In the genomic region with DNA sequence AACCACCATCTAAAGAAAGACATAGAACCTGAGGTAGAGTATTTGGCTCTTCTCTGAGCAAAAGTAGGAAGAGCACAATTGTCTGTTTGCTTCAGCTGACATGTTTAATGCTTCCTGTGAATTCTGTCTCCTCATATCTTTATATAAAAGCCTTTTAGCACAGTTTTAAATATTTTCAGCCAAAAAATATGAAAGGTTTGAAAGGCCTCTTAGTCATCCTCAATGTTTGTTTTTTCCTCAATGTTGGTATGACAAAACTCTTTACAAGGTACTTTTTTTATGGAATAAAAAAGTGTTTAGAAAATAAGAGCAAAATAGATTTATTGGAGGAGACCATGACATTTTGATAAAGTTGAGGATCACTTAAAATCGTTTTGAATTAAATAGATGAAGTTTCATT, we compare ENCODE assay signal across 23 cellular contexts.
A peak's percentile ranks its signal among the peaks of the same experiment; 100 is the strongest.
DNase-seq lines count a peak whose midpoint lies in the region; ATAC-seq and TF ChIP-seq lines count a peak whose summit lies in the region.
"Had no signal": no experiment of that assay in that cellular context is flagged by ENCODE, and none has a peak within 500 bp of the region (broad histone marks: within the 10 kb centered on the region; RNA-seq: fewer than 3 reads in every experiment).

No MANE protein-coding gene starts in this region.

- H3K4me1 Mint-ChIP-seq in T-helper 17 cell: no peaks in the 10 kb centered on the region
- H3K4me1 Mint-ChIP-seq: CD8-positive, alpha-beta memory T cell had no signal

- H3K27me3 Mint-ChIP-seq in T-helper 17 cell: no peaks in the 10 kb centered on the region
- H3K27me3 Mint-ChIP-seq: CD8-positive, alpha-beta memory T cell had no signal

- H3K27me3 ChIP-seq in SK-N-SH (ENCODE audit: insufficient read depth) (no peaks in the 10 kb centered on the region), PC-3 (ENCODE audit: low read length) (no peaks in the 10 kb centered on the region), skeletal muscle satellite cell (ENCODE audit: control insufficient read depth, insufficient read depth, low read length) (no peaks in the 10 kb centered on the region)
- H3K27me3 ChIP-seq: SJCRH30 had no signal

- DNase-seq in SK-N-SH: no peak
- DNase-seq in PC-3: peak; percentile 74
- DNase-seq in fibroblast of peridontal ligament (ENCODE audit: extremely low read depth): peak; percentile 39
- no peak for DNase-seq in ureter (ENCODE audit: low spot score)
- no peak for DNase-seq in effector CD4-positive, alpha-beta T cell
- DNase-seq in T-helper 17 cell: no peak
- DNase-seq: AML-193; Calu3; CD8-positive, alpha-beta memory T cell; DMS153; GDM1; NCI-H1092 treated with DMSO at 0.1 percent for 48 hours; NCI-H1436 treated with DMSO at 0.1 percent for 48 hours; NCI-H2029 treated with DMSO at 0.1 percent for 48 hours; NCI-H226; NCI-H524; NCI-H774; SJCRH30 had no signal

- H3K4me3 Mint-ChIP-seq in T-helper 17 cell: no peak overlapping the region
- H3K4me3 Mint-ChIP-seq: CD8-positive, alpha-beta memory T cell had no signal

- H3K9me2 ChIP-seq in SK-N-SH: no peaks in the 10 kb centered on the region
- H3K9me2 ChIP-seq in PC-3 (replicated peaks; ENCODE audit: low read length): no peaks in the 10 kb centered on the region

- no peak for TF ChIP-seq EP300 in SK-N-SH (IDR thresholded peaks at IDR 0.05; ENCODE audit: borderline replicate concordance in 1 of 2, low read depth in 1 of 2, low read length in 1 of 2)

- H3K4me3 ChIP-seq in SK-N-SH (ENCODE audit: low read depth in 2 of 2, low read length in 1 of 2) (no peak overlapping the region), PC-3 (ENCODE audit: low read length) (no peak overlapping the region), skeletal muscle satellite cell (ENCODE audit: low read length) (no peak overlapping the region)
- H3K4me3 ChIP-seq: K562, SJCRH30 had no signal

- H3K9me3 ChIP-seq in SK-N-SH (no peaks in the 10 kb centered on the region), PC-3 (ENCODE audit: low read length) (no peaks in the 10 kb centered on the region), skeletal muscle satellite cell (replicated peaks; ENCODE audit: low read length) (no peaks in the 10 kb centered on the region), T-helper 17 cell (ENCODE audit: control insufficient read depth, low read length, poor library complexity, severe bottlenecking) (peaks cover 4% of the 10 kb centered on the region)
- H3K9me3 ChIP-seq: SJCRH30 had no signal

- WGBS in SK-N-SH (ENCODE audit: low lambda C conversion rate): 7% methylated on average over 1 of the region's 1 CpG

- H3K27ac ChIP-seq in SK-N-SH (ENCODE audit: low read depth in 2 of 2, low read length in 1 of 2) (peak overlapping the region; percentile 34 to 77; a peak in 2 of 4 replicates), PC-3 (ENCODE audit: low read length) (peak overlapping the region; percentile 28; the same call in 1 of the 2 replicates)
- H3K27ac ChIP-seq: 22Rv1, C4-2B, SJCRH30 had no signal

- no peak for ATAC-seq in SK-N-SH treated with all-trans-retinoic acid at 6 μM for 48 hours
- peak; percentile 71 for ATAC-seq in PC-3
- ATAC-seq in T-helper 17 cell: no peak
- ATAC-seq: K562 had no signal

- H3F3A ChIP-seq in SK-N-SH (replicated peaks; ENCODE audit: insufficient read depth) (peaks cover 25% of the 10 kb centered on the region), PC-3 (ENCODE audit: low read length, unreplicated experiment) (peaks cover 5% of the 10 kb centered on the region)

- peaks cover 7 to 55% of the 10 kb centered on the region in 2 experiments for H3K36me3 ChIP-seq in SK-N-SH (replicated peaks in 1 of 2; ENCODE audit: control insufficient read depth in 1 of 2, insufficient read depth in 2 of 2, low read length in 1 of 2)
- no peaks in the 10 kb centered on the region for H3K36me3 ChIP-seq in PC-3 (ENCODE audit: low read depth, low read length)
- H3K36me3 ChIP-seq in skeletal muscle satellite cell (ENCODE audit: insufficient read depth, low read length): peaks cover 36% of the 10 kb centered on the region
- H3K36me3 ChIP-seq: SJCRH30 had no signal

- CTCF ChIA-PET in SK-N-SH (lab: Yijun Ruan, JAX): interaction anchor here (0.6 kb wide), 1 partner anchor 766 kb away, joined by 3 read pairs; no protein-coding TSS in a partner anchor
- CTCF ChIA-PET in PC-3 (lab: Charles Lee): no interaction called here

- no peaks in the 10 kb centered on the region for H3K36me3 Mint-ChIP-seq in T-helper 17 cell (ENCODE audit: low read depth)
- H3K36me3 Mint-ChIP-seq: CD8-positive, alpha-beta memory T cell had no signal

- H3K4me1 ChIP-seq in SK-N-SH (ENCODE audit: control insufficient read depth in 1 of 2, insufficient read depth in 2 of 2, low read depth in 1 of 2, low read length in 1 of 2) (peaks cover 5 to 23% of the 10 kb centered on the region in 2 experiments; a peak in 2 of 4 replicates), PC-3 (ENCODE audit: insufficient read depth, low read length) (peaks cover 40% of the 10 kb centered on the region), skeletal muscle satellite cell (ENCODE audit: control insufficient read depth, insufficient read depth, low read length) (peaks cover 75% of the 10 kb centered on the region)
- H3K4me1 ChIP-seq: SJCRH30 had no signal

- intact Hi-C loops in PC-3 (cut with micrococcal nuclease): no loop called here

- H3K27ac Mint-ChIP-seq in T-helper 17 cell: no peak overlapping the region
- H3K27ac Mint-ChIP-seq: CD8-positive, alpha-beta memory T cell had no signal

- no peak for TF ChIP-seq RAD21 in SK-N-SH (IDR thresholded peaks at IDR 0.05; ENCODE audit: low read length)

- H2AFZ ChIP-seq in SK-N-SH (ENCODE audit: low read depth): no peak overlapping the region
- H2AFZ ChIP-seq in PC-3 (ENCODE audit: low read length): no peak overlapping the region

- no peak for TF ChIP-seq CTCF in SK-N-SH (IDR thresholded peaks at IDR 0.05)
- no peak for TF ChIP-seq CTCF in PC-3 (conservative IDR thresholded peaks at IDR 0.05; ENCODE audit: low read depth, low read length)

- H3K9ac ChIP-seq in SK-N-SH (no peak overlapping the region), PC-3 (ENCODE audit: low read length) (no peak overlapping the region), skeletal muscle satellite cell (ENCODE audit: low read depth, low read length) (peak overlapping the region; percentile 16)

- no peaks in the 10 kb centered on the region for H4K20me1 ChIP-seq in SK-N-SH (ENCODE audit: insufficient read depth)
- no peaks in the 10 kb centered on the region for H4K20me1 ChIP-seq in PC-3 (ENCODE audit: low read length)

- H3K79me2 ChIP-seq in SK-N-SH (ENCODE audit: insufficient read depth): no peaks in the 10 kb centered on the region
- H3K79me2 ChIP-seq in PC-3 (ENCODE audit: low read length): no peaks in the 10 kb centered on the region

- H3K4me2 ChIP-seq in SK-N-SH: no peak overlapping the region
- peak overlapping the region; percentile 29 for H3K4me2 ChIP-seq in PC-3 (ENCODE audit: low read length)
- H3K4me2 ChIP-seq in skeletal muscle satellite cell (ENCODE audit: low read length): no peak overlapping the region

- no TSS peak for BruUV-seq in PC-3 (replicated peaks; lab: Mats Ljungman, UMichigan)

- POLR2A ChIA-PET in SK-N-SH (lab: Yijun Ruan, JAX): no interaction called here
- POLR2A ChIA-PET in PC-3 (lab: Charles Lee; ENCODE audit: unreplicated experiment): no interaction called here

TF ChIP-seq in SK-N-SH, 30 proteins besides CTCF, POLR2A, EP300 and RAD21:
- TF ChIP-seq FOSL2 (IDR thresholded peaks at IDR 0.05; ENCODE audit: borderline replicate concordance, low read depth): 0 out of 2 replicates have a peak, but pooled peaks have one; percentile 2
- TF ChIP-seq RFX5 (IDR thresholded peaks at IDR 0.05; ENCODE audit: low read length): no peak
- TF ChIP-seq, protein P1, sequence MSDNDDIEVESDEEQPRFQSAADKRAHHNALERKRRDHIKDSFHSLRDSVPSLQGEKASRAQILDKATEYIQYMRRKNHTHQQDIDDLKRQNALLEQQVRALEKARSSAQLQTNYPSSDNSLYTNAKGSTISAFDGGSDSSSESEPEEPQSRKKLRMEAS (IDR thresholded peaks at IDR 0.05; ENCODE audit: low read depth): no peak
- no peak for TF ChIP-seq TAF1 (IDR thresholded peaks at IDR 0.05; ENCODE audit: borderline replicate concordance, low read depth, low read length)
- TF ChIP-seq YY1 (IDR thresholded peaks at IDR 0.05; ENCODE audit: low read depth): no peak
- TF ChIP-seq NFIC (IDR thresholded peaks at IDR 0.05; ENCODE audit: borderline replicate concordance): no peak

TF ChIP-seq in SK-N-SH treated with all-trans-retinoic acid at 6 μM for 48 hours, 23 proteins besides CTCF, POLR2A, EP300 and RAD21 (continues in another document):
- no peak for TF ChIP-seq ZNF70 (CRISPR knock-in tag; IDR thresholded peaks at IDR 0.05)
- TF ChIP-seq ZC3H10 (CRISPR knock-in tag; IDR thresholded peaks at IDR 0.05): no peak
- TF ChIP-seq TCF4 (CRISPR knock-in tag; IDR thresholded peaks at IDR 0.05; ENCODE audit: borderline replicate concordance): no peak
- no peak for TF ChIP-seq CSDC2 (CRISPR knock-in tag; IDR thresholded peaks at IDR 0.05)
- TF ChIP-seq, protein P2, sequence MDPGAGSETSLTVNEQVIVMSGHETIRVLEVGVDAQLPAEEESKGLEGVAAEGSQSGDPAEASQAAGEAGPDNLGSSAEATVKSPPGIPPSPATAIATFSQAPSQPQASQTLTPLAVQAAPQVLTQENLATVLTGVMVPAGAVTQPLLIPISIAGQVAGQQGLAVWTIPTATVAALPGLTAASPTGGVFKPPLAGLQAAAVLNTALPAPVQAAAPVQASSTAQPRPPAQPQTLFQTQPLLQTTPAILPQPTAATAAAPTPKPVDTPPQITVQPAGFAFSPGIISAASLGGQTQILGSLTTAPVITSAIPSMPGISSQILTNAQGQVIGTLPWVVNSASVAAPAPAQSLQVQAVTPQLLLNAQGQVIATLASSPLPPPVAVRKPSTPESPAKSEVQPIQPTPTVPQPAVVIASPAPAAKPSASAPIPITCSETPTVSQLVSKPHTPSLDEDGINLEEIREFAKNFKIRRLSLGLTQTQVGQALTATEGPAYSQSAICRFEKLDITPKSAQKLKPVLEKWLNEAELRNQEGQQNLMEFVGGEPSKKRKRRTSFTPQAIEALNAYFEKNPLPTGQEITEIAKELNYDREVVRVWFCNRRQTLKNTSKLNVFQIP (CRISPR knock-in tag; IDR thresholded peaks at IDR 0.05; ENCODE audit: borderline replicate concordance, low read depth): no peak
- TF ChIP-seq ZNF8 (CRISPR knock-in tag; IDR thresholded peaks at IDR 0.05): no peak
- no peak for TF ChIP-seq ESRRG (CRISPR knock-in tag; IDR thresholded peaks at IDR 0.05)
- TF ChIP-seq, protein P3, sequence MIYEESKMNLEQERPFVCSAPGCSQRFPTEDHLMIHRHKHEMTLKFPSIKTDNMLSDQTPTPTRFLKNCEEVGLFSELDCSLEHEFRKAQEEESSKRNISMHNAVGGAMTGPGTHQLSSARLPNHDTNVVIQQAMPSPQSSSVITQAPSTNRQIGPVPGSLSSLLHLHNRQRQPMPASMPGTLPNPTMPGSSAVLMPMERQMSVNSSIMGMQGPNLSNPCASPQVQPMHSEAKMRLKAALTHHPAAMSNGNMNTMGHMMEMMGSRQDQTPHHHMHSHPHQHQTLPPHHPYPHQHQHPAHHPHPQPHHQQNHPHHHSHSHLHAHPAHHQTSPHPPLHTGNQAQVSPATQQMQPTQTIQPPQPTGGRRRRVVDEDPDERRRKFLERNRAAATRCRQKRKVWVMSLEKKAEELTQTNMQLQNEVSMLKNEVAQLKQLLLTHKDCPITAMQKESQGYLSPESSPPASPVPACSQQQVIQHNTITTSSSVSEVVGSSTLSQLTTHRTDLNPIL (CRISPR knock-in tag; IDR thresholded peaks at IDR 0.05; ENCODE audit: low read depth): no peak
- no peak for TF ChIP-seq ZFP30 (CRISPR knock-in tag; IDR thresholded peaks at IDR 0.05)

Comparison
In these comparisons a context has a peak if more than half of its experiments do, and no peak if none do; other contexts are left out.
1. DNase-seq: peak in PC-3 (single experiment) and fibroblast of peridontal ligament (single experiment); none in SK-N-SH (single experiment), ureter (single experiment), effector CD4-positive, alpha-beta T cell (single experiment) and T-helper 17 cell (0 of 3).